ENCODE assay signal across 18 cellular contexts in genomic region chr10:98419456-98420261, GRCh38.
"Had no signal": no experiment of that assay in that cellular context is flagged by ENCODE, and none has a peak within 500 bp of the region (broad histone marks: within the 10 kb centered on the region; RNA-seq: fewer than 3 reads in every experiment).

No MANE protein-coding gene starts in this region.

- H3K27ac Mint-ChIP-seq: activated naive CD8-positive, alpha-beta T cell treated with anti-CD3 and anti-CD28 coated beads for 36 hours; activated T-helper 17 cell treated with anti-CD3 and anti-CD28 coated beads, Interleukin-2, amount 50 U/mL, for 72 hours; nephron had no signal

- H3K27ac ChIP-seq: body of pancreas, stomach, vagina, VCaP had no signal

- H3K4me3 ChIP-seq: body of pancreas, stomach, vagina had no signal

- H3K9me3 Mint-ChIP-seq: activated naive CD8-positive, alpha-beta T cell treated with anti-CD3 and anti-CD28 coated beads for 36 hours; activated T-helper 17 cell treated with anti-CD3 and anti-CD28 coated beads, Interleukin-2, amount 50 U/mL, for 72 hours; nephron had no signal

- ATAC-seq: activated T-helper 17 cell treated with anti-CD3 and anti-CD28 coated beads, Interleukin-2, amount 50 U/mL, for 72 hours; body of pancreas had no signal

- H3K4me3 Mint-ChIP-seq: activated naive CD8-positive, alpha-beta T cell treated with anti-CD3 and anti-CD28 coated beads for 36 hours; activated T-helper 17 cell treated with anti-CD3 and anti-CD28 coated beads, Interleukin-2, amount 50 U/mL, for 72 hours; nephron had no signal

- H3K27me3 Mint-ChIP-seq: activated naive CD8-positive, alpha-beta T cell treated with anti-CD3 and anti-CD28 coated beads for 36 hours; activated T-helper 17 cell treated with anti-CD3 and anti-CD28 coated beads, Interleukin-2, amount 50 U/mL, for 72 hours had no signal

- DNase-seq: activated CD4-positive, alpha-beta T cell treated with anti-CD3 and anti-CD28 coated beads for 1 hour; activated CD4-positive, alpha-beta T cell treated with anti-CD3 and anti-CD28 coated beads, Interleukin-2, amount 50 U/mL, for 4 hours; activated naive CD4-positive, alpha-beta T cell; activated naive CD8-positive, alpha-beta T cell treated with anti-CD3 and anti-CD28 coated beads for 36 hours; body of pancreas; central memory CD4-positive, alpha-beta T cell; erythroblast; kidney glomerular epithelial cell; mesendoderm; nucleus accumbens; stimulated activated CD4-positive, alpha-beta T cell treated with anti-CD3 and anti-CD28 coated beads, Interleukin-2, amount 100 ng/mL, for 24 hours; stomach; T-helper 2 cell; trophoblast cell had no signal
